In genomic region chr1:8903908-8904650, GRCh38 we compare ENCODE assay signal across 9 cellular contexts. TPM values are rescaled to one million over a fixed set of nuclear protein-coding genes. Genes with fewer than 3 reads are reported as not detected.
A peak's percentile ranks its signal among the peaks of the same experiment; 100 is the strongest.
DNase-seq lines count a peak whose midpoint lies in the region; ATAC-seq, FAIRE-seq and TF ChIP-seq lines count a peak whose summit lies in the region.
"Had no signal": no experiment of that assay in that cellular context is flagged by ENCODE, and none has a peak within 500 bp of the region (broad histone marks: within the 10 kb centered on the region; RNA-seq: fewer than 3 reads in every experiment).

No MANE protein-coding gene starts in this region.

- CTCF ChIA-PET in GM10248 (lab: Yijun Ruan, JAX): interaction anchor here (1.5 kb wide), 1 partner anchor 83 kb away, joined by 3 read pairs; no protein-coding TSS in a partner anchor

- no peak for FAIRE-seq in GM12891 (lab: Jason Lieb, UNC)

- H3K9me3 ChIP-seq in heart left ventricle (no peaks in the 10 kb centered on the region), stomach (no peaks in the 10 kb centered on the region)

- intact Hi-C loops in heart left ventricle (cut with DNase I) (no loop called here), stomach (cut with DNase I; ENCODE audit: low total_unique reads) (no loop called here)

- TF ChIP-seq CTCF in heart left ventricle (IDR thresholded peaks at IDR 0.05) (no peak), stomach (IDR thresholded peaks at IDR 0.05) (no peak), GM10248 (IDR thresholded peaks at IDR 0.05; ENCODE audit: control extremely low read depth, extremely low read depth, low read depth, missing control alignments) (no peak)

- ATAC-seq in heart left ventricle: peak in 3 of 4 donors; percentile 28 to 75 (median 63)

- no peak for TF ChIP-seq POLR2A in heart left ventricle (IDR thresholded peaks at IDR 0.05)
- no peak for TF ChIP-seq POLR2A in stomach (IDR thresholded peaks at IDR 0.05)
- no peak for TF ChIP-seq POLR2A in GM12891 (IDR thresholded peaks at IDR 0.05; ENCODE audit: low read depth, low read length)

- H3K27me3 ChIP-seq in heart left ventricle: no peaks in the 10 kb centered on the region
- no peaks in the 10 kb centered on the region for H3K27me3 ChIP-seq in stomach
- H3K27me3 ChIP-seq: BLaER1 had no signal

- H3K27ac ChIP-seq in heart left ventricle: no peak overlapping the region
- H3K27ac ChIP-seq in stomach: peak overlapping the region in 1 of 5 donors; percentile 21
- H3K27ac ChIP-seq: BLaER1 had no signal

- POLR2A ChIA-PET in GM10248 (lab: Yijun Ruan, JAX): no interaction called here

- H3K36me3 ChIP-seq in heart left ventricle: no peaks in the 10 kb centered on the region
- no peaks in the 10 kb centered on the region for H3K36me3 ChIP-seq in stomach
- H3K36me3 ChIP-seq: BLaER1 had no signal

- H3K4me3 ChIP-seq in heart left ventricle (no peak overlapping the region), stomach (no peak overlapping the region)
- H3K4me3 ChIP-seq: BLaER1 had no signal

- DNase-seq in DMS53 (lab: John Stamatoyannopoulos, UW) (peak; percentile 47), DMS53 treated with DMSO at 0.1 percent for 48 hours (lab: John Stamatoyannopoulos, UW; ENCODE audit: unreplicated experiment) (no peak), T1000 (lab: John Stamatoyannopoulos, UW) (peak; percentile 78), heart left ventricle (peak in 1 of 5 donors; percentile 41), stomach (peak; percentile 30), GM10248 (ENCODE audit: extremely low spot score) (no peak), GM12891 (ENCODE audit: insufficient read length, low spot score) (no peak), ecto neural progenitor cell (ENCODE audit: low spot score) (no peak)

- peaks cover 0 to 16% (median 6%) of the 10 kb centered on the region in 12 donors for H3K4me1 ChIP-seq in heart left ventricle
- H3K4me1 ChIP-seq in stomach: peaks cover 0 to 21% (median 9%) of the 10 kb centered on the region in 4 donors

- 57 to 65% (median 61%) methylated on average over 6 of the region's 6 CpGs for WGBS in heart left ventricle, 4 donors
- 54 to 66% (median 59%) methylated on average over 6 of the region's 6 CpGs for WGBS in stomach, 5 donors

- TF ChIP-seq EP300 in stomach (IDR thresholded peaks at IDR 0.05): no peak

TF ChIP-seq in GM12891, 5 proteins besides CTCF, POLR2A, EP300 and RAD21:
- TF ChIP-seq TAF1 (IDR thresholded peaks at IDR 0.05; ENCODE audit: low read depth, low read length) (no peak), POLR2AphosphoS5 (IDR thresholded peaks at IDR 0.05; ENCODE audit: low read depth, low read length) (no peak), PAX5 (IDR thresholded peaks at IDR 0.05; ENCODE audit: insufficient read depth, low read length, severe bottlenecking) (no peak), POU2F2 (IDR thresholded peaks at IDR 0.05; ENCODE audit: low read depth, low read length) (no peak), SPI1 (IDR thresholded peaks at IDR 0.05; ENCODE audit: low read depth, low read length) (no peak)

RNA-seq across cellular contexts. Expression of gene ENO1, which starts 25.6 kb away (rescaled TPM):
- total RNA-seq in heart left ventricle (100 to 1,000 TPM in 8 of 9 donors, 10 to 100 TPM in 1; 92.2 to 557 (median 174) TPM), stomach (100 to 1,000 TPM; 206 to 463 (median 362) TPM)
- polyA plus RNA-seq in heart left ventricle (100 to 1,000 TPM in 1 of 2 donors, 10 to 100 TPM in 1; 71.1 to 547 TPM), stomach (100 to 1,000 TPM; 271 to 577 (median 338) TPM)
- polyA plus RNA-seq in GM12891 (2012; ENCODE audit: low read depth, missing spikeins): 2,629 TPM

RNA-seq across cellular contexts. Expression of gene CA6, which starts 41.6 kb away (rescaled TPM):
- total RNA-seq in heart left ventricle (not detected), stomach (not detected)
- polyA plus RNA-seq in heart left ventricle (not detected), stomach (not detected)
- not detected for polyA plus RNA-seq in GM12891 (2012; ENCODE audit: low read depth, missing spikeins)

Comparison
In these comparisons a context has a peak if more than half of its experiments do, and no peak if none do; other contexts are left out.
1. DNase-seq: peak in DMS53 (single experiment), T1000 (single experiment) and stomach (single experiment); none in DMS53 treated with DMSO at 0.1 percent for 48 hours (single experiment), GM10248 (single experiment), GM12891 (single experiment) and ecto neural progenitor cell (single experiment).